ENCODE assay signal across 1 cellular context in the genomic region with DNA sequence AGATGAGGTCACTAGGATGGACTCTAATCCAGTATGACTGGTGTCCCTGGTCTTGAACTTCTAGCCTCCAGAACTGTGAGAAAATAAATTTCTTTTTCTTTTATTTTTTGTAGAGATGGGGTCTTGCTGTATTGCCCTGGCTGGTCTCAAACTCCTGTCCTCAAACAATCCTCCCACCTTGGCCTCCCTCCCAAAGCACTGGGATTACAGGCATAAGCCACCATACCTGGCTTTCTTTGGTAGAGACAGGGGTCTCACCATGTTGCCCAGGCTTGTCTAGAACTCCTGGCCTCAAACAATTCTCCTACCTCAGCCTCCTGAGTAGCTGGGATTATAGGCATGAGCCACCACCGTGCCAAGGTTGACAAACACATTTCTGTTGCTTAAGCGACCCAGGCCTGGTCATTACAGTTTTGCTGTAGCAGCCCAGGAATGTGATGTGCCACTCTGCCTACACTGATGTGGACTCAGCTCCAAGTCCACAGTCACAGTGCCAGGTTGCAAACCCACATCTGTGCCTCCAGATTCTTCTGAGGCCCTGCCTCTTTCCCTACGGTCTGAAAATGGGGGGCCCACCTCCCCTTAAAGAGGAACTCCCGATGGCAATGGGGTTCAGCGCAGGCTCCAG.
TF ChIP-seq lines count a peak whose summit lies in the region.

No MANE protein-coding gene starts in this region.

TF ChIP-seq in K562, 482 proteins besides CTCF, POLR2A, EP300 and RAD21:
- TF ChIP-seq ZNF121 (CRISPR knock-in tag; conservative IDR thresholded peaks at IDR 0.05) (peak; percentile 67), FOXO4 (CRISPR knock-in tag; IDR thresholded peaks at IDR 0.05) (no peak)
TF ChIP-seq in K562: peak in this region for 1.
